In the genomic region with DNA sequence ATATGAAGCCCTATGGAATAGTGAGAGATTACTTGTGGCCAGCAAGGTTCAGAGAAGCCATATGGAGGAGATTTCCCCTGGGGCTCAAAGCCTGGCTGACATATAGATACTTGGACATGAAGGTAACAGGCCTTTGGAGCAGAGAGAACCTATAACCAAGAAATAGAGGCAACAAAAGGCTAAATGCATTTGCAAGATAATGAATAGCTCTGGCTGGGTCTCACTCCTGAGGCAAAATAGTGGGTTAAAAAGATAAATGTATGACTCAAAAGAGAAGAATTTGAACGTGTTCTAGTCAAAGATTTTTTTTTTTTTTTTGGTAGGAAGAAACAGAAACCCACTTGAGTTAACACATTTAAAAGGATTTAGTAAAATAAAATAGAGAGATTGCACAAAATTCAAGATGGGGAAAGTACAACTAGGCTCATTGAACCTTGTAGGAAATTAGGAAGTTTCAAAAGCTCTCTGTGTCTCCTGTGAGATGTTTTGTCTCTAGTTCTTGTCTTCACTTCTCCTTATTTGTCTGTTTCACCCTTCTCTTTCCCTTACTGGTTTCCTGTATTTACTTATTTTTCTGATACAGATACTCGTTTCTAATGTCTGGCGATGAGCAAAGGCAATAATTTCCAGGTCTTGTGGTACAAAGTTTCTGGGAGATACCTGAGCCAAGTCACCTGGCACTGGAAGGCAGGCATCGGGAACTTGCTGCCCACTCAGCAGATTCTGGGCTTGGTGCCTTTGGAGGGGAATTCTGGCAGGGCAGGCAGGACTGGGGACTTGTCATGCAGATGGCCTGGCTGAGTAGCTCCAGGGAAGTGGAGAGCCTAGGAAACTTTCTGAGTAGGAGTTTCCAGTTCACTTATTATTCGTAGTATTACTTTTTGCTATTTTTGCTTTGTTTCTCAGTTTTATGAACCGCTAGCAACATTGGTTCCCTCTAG, we compare ENCODE assay signal across 11 cellular contexts.
DNase-seq lines count a peak whose midpoint lies in the region; ATAC-seq lines count a peak whose summit lies in the region.
"Had no signal": no experiment of that assay in that cellular context is flagged by ENCODE, and none has a peak within 500 bp of the region (broad histone marks: within the 10 kb centered on the region; RNA-seq: fewer than 3 reads in every experiment).

No MANE protein-coding gene starts in this region.

- no peaks in the 10 kb centered on the region for H3K9me3 Mint-ChIP-seq in stimulated activated naive B cell treated with anti-CD40 and anti-IgM and Interleukin-4, amounts not matched to agents 10 μg/mL and 1 μg/mL and 100 μg/mL, for 72 hours
- H3K9me3 Mint-ChIP-seq: activated naive CD4-positive, alpha-beta T cell treated with anti-CD3 and anti-CD28 coated beads, Interleukin-2, amount 50 U/mL, for 72 hours had no signal

- peaks cover 32 to 68% of the 10 kb centered on the region in 2 donors for H3K4me1 Mint-ChIP-seq in stimulated activated naive B cell treated with anti-CD40 and anti-IgM and Interleukin-4, amounts not matched to agents 10 μg/mL and 1 μg/mL and 100 μg/mL, for 72 hours

- H3K27ac Mint-ChIP-seq in stimulated activated naive B cell treated with anti-CD40 and anti-IgM and Interleukin-4, amounts not matched to agents 10 μg/mL and 1 μg/mL and 100 μg/mL, for 72 hours = peak overlapping the region; percentile 91
- H3K27ac Mint-ChIP-seq: activated naive CD4-positive, alpha-beta T cell treated with anti-CD3 and anti-CD28 coated beads, Interleukin-2, amount 50 U/mL, for 72 hours had no signal

- H3K27me3 Mint-ChIP-seq in stimulated activated naive B cell treated with anti-CD40 and anti-IgM and Interleukin-4, amounts not matched to agents 10 μg/mL and 1 μg/mL and 100 μg/mL, for 72 hours = no peaks in the 10 kb centered on the region

- H3K36me3 Mint-ChIP-seq in stimulated activated naive B cell treated with anti-CD40 and anti-IgM and Interleukin-4, amounts not matched to agents 10 μg/mL and 1 μg/mL and 100 μg/mL, for 72 hours = no peaks in the 10 kb centered on the region
- H3K36me3 Mint-ChIP-seq: activated naive CD4-positive, alpha-beta T cell treated with anti-CD3 and anti-CD28 coated beads, Interleukin-2, amount 50 U/mL, for 72 hours had no signal

- peak; percentile 67 for ATAC-seq in GM21526 (IDR thresholded peaks at IDR 0.05; ENCODE audit: low FRiP score, unreplicated experiment)
- ATAC-seq in stimulated activated naive B cell treated with anti-CD40 and anti-IgM and Interleukin-4, amounts not matched to agents 10 μg/mL and 1 μg/mL and 100 μg/mL, for 72 hours (replicated peaks) = peak; percentile 86 to 88
- ATAC-seq in HG02678 (IDR thresholded peaks at IDR 0.05; ENCODE audit: unreplicated experiment) = no peak
- no peak for ATAC-seq in GM21381 (IDR thresholded peaks at IDR 0.05; ENCODE audit: unreplicated experiment)
- ATAC-seq: activated naive CD4-positive, alpha-beta T cell treated with anti-CD3 and anti-CD28 coated beads, Interleukin-2, amount 50 U/mL, for 72 hours had no signal

- peak overlapping the region; percentile 70 to 75 for H3K4me3 Mint-ChIP-seq in stimulated activated naive B cell treated with anti-CD40 and anti-IgM and Interleukin-4, amounts not matched to agents 10 μg/mL and 1 μg/mL and 100 μg/mL, for 72 hours

- DNase-seq in NOMO-1 treated with dmso at 0.1 percent for 144 hours (lab: John Stamatoyannopoulos, UW; ENCODE audit: unreplicated experiment) (peak; percentile 47), germinal center (ENCODE audit: low spot score) (peak; percentile 40), cortex of kidney (lab: John Stamatoyannopoulos, UW) (no peak), NCI-H2107 treated with DMSO at 0.1 percent for 48 hours (lab: John Stamatoyannopoulos, UW; ENCODE audit: unreplicated experiment) (no peak)
- no peak for DNase-seq in stimulated activated naive B cell treated with anti-CD40 and anti-IgM and Interleukin-4, amounts not matched to agents 10 μg/mL and 1 μg/mL and 100 μg/mL, for 72 hours
- DNase-seq: IMR-90, T-helper 2 cell had no signal

Comparison
In these comparisons a context has a peak if more than half of its experiments do, and no peak if none do; other contexts are left out.
1. ATAC-seq: peak in GM21526 (single experiment) and stimulated activated naive B cell treated with anti-CD40 and anti-IgM and Interleukin-4, amounts not matched to agents 10 μg/mL and 1 μg/mL and 100 μg/mL, for 72 hours (2 of 2); none in HG02678 (single experiment) and GM21381 (single experiment).
2. DNase-seq: peak in NOMO-1 treated with dmso at 0.1 percent for 144 hours (single experiment) and germinal center (single experiment); none in stimulated activated naive B cell treated with anti-CD40 and anti-IgM and Interleukin-4, amounts not matched to agents 10 μg/mL and 1 μg/mL and 100 μg/mL, for 72 hours (single experiment), cortex of kidney (single experiment) and NCI-H2107 treated with DMSO at 0.1 percent for 48 hours (single experiment).